In genomic region chr12:45232771-45233372, GRCh38 we compare ENCODE assay signal across 8 cellular contexts. TPM values are rescaled to one million over a fixed set of nuclear protein-coding genes. Genes with fewer than 3 reads are reported as not detected.
DNase-seq lines count a peak whose midpoint lies in the region; ATAC-seq and TF ChIP-seq lines count a peak whose summit lies in the region.

No MANE protein-coding gene starts in this region.

- no peaks in the 10 kb centered on the region for H3K27me3 ChIP-seq in psoas muscle (ENCODE audit: insufficient read depth in 3 of 3, low read length in 2 of 3)
- no peaks in the 10 kb centered on the region for H3K27me3 ChIP-seq in Peyer's patch

- H3K27ac ChIP-seq in psoas muscle (peak overlapping the region; percentile 98), Peyer's patch (peak overlapping the region in 2 of 4 donors; percentile 6 to 85)

- ATAC-seq in GM18508 (IDR thresholded peaks at IDR 0.05; ENCODE audit: insufficient read depth, unreplicated experiment), result peak; percentile 43
- peak; percentile 43 for ATAC-seq in HG02885 (IDR thresholded peaks at IDR 0.05; ENCODE audit: poor library complexity, unreplicated experiment)
- peak; percentile 73 to 83 (median 78) for ATAC-seq in psoas muscle
- no peak for ATAC-seq in HG03095 (IDR thresholded peaks at IDR 0.05; ENCODE audit: unreplicated experiment)

- TF ChIP-seq CTCF in fibroblast of pulmonary artery (IDR thresholded peaks at IDR 0.05; ENCODE audit: low read length, missing control alignments) (no peak), psoas muscle (IDR thresholded peaks at IDR 0.05) (no peak), Peyer's patch (IDR thresholded peaks at IDR 0.05) (no peak)

- peaks cover 60% of the 10 kb centered on the region for H3K4me1 ChIP-seq in psoas muscle
- H3K4me1 ChIP-seq in Peyer's patch, result peaks cover 0 to 47% (median 3%) of the 10 kb centered on the region in 4 donors

- peaks cover 0 to 13% of the 10 kb centered on the region in 2 donors for H3K36me3 ChIP-seq in psoas muscle (ENCODE audit: insufficient read depth in 1 of 2, low read depth in 1 of 2)
- H3K36me3 ChIP-seq in Peyer's patch, result no peaks in the 10 kb centered on the region

- DNase-seq in SW480 (ENCODE audit: low spot score), result peak; percentile 87
- peak; percentile 95 for DNase-seq in fibroblast of pulmonary artery (ENCODE audit: low read depth)
- DNase-seq in psoas muscle, result peak; percentile 37 to 64
- no peak for DNase-seq in posterior vena cava (ENCODE audit: low spot score)
- no peak for DNase-seq in Peyer's patch

- no peaks in the 10 kb centered on the region for H3K9me3 ChIP-seq in psoas muscle
- H3K9me3 ChIP-seq in Peyer's patch, result no peaks in the 10 kb centered on the region

- intact Hi-C loops in psoas muscle (cut with DNase I) (loop anchor here (5.0 kb wide), 2 partner anchors 59 to 494 kb away; partner anchors contain the start of gene ARID2 (in 1 of the 2)), posterior vena cava (cut with DNase I) (no loop called here)

- TF ChIP-seq POLR2A in Peyer's patch (IDR thresholded peaks at IDR 0.05), result no peak

- 30 to 37% (median 33%) methylated on average over 6 of the region's 6 CpGs for WGBS in psoas muscle, 3 donors

- H3K4me3 ChIP-seq in fibroblast of pulmonary artery (replicated peaks; ENCODE audit: low read depth, low read length) (no peak overlapping the region), psoas muscle (peak overlapping the region; percentile 40), Peyer's patch (no peak overlapping the region)

RNA-seq across cellular contexts. Expression of gene ANO6, which starts 17.0 kb away (rescaled TPM):
- total RNA-seq in psoas muscle (100 to 1,000 TPM in 1 of 4 donors, 10 to 100 TPM in 3; 51.5 to 121 (median 65.5) TPM), posterior vena cava (10 to 100 TPM; 74.8 to 76.6 TPM), Peyer's patch (10 to 100 TPM; 28.9 to 93.3 (median 57.5) TPM)
- 10 to 100 TPM; 25.6 to 36.9 (median 26.1) TPM for polyA plus RNA-seq in psoas muscle

Comparison
In these comparisons a context has a peak if more than half of its experiments do, and no peak if none do; other contexts are left out.
1. DNase-seq: peak in SW480 (single experiment), fibroblast of pulmonary artery (single experiment) and psoas muscle (2 of 2); none in posterior vena cava (single experiment) and Peyer's patch (0 of 3).
2. intact Hi-C loops: an anchor here in psoas muscle (5.0 kb wide); none called in posterior vena cava.